8 cellular contexts compared by ENCODE assay signal in the genomic region with DNA sequence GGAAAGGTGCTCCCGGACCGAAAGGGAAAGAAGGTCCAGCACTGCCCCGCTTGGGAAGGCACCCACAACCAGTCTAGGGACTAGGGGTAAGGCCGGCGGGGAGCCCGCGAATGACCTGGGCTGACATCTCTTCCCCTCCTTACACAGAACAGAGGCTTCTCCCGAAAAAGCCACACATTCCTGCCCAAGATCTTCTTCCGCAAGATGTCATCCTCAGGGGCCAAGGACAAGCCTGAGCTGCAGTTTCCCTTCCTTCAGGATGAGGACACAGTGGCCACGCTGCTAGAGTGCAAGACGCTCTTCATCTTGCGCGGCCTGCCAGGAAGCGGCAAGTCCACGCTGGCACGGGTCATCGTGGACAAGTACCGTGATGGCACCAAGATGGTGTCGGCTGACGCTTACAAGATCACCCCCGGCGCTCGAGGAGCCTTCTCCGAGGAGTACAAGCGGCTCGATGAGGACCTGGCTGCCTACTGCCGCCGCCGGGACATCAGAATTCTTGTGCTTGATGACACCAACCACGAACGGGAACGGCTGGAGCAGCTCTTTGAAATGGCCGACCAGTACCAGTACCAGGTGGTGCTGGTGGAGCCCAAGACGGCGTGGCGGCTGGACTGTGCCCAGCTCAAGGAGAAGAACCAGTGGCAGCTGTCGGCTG. TPM values are rescaled to one million over a fixed set of nuclear protein-coding genes. Genes with fewer than 3 reads are reported as not detected.
DNase-seq lines count a peak whose midpoint lies in the region; ATAC-seq and TF ChIP-seq lines count a peak whose summit lies in the region.

No MANE protein-coding gene starts in this region.

- H3K27me3 ChIP-seq in adipocyte (replicated peaks; ENCODE audit: control insufficient read depth, insufficient read depth, low read length): no peaks in the 10 kb centered on the region
- H3K27me3 ChIP-seq in left lung: no peaks in the 10 kb centered on the region
- no peaks in the 10 kb centered on the region for H3K27me3 ChIP-seq in testis

- peak; percentile 60 for DNase-seq in activated CD4-positive, alpha-beta T cell treated with anti-CD3 and anti-CD28 coated beads, Interleukin-2, amount 10 ng/mL, durations not matched to agents 24 days and 14 days
- no peak for DNase-seq in activated CD4-positive, alpha-beta T cell treated with anti-CD3 and anti-CD28 coated beads for 4 hours
- DNase-seq in adipocyte (ENCODE audit: low read depth) (no peak), left lung (peak in 1 of 2 donors; percentile 77), testis (no peak)

- intact Hi-C loops in activated CD4-positive, alpha-beta T cell treated with anti-CD3 and anti-CD28 coated beads, Interleukin-2, amount 10 ng/mL, durations not matched to agents 24 days and 14 days (cut with micrococcal nuclease): loop anchor here (1.0 to 10.0 kb wide), 3 partner anchors 49 to 217 kb away; a partner anchor contains a TSS
- intact Hi-C loops in left lung (cut with DNase I) (loop anchor here in 1 of 2 donors (10.0 kb wide), 1 partner anchor 47 kb away; a partner anchor contains a TSS), testis (cut with DNase I; ENCODE audit: low total_unique reads) (loop anchor here (5.0 to 10.0 kb wide), 2 partner anchors 57 to 144 kb away; a partner anchor contains a TSS)

- WGBS in testis, 2 donors: 77 to 83% methylated on average over 1 to 37 of the region's 37 CpGs

- peak overlapping the region; percentile 81 for H3K4me3 Mint-ChIP-seq in activated CD4-positive, alpha-beta T cell treated with anti-CD3 and anti-CD28 coated beads, Interleukin-2, amount 10 ng/mL, durations not matched to agents 24 days and 14 days

- ATAC-seq in left lung (no peak), HG02938 (IDR thresholded peaks at IDR 0.05; ENCODE audit: unreplicated experiment) (no peak), GM21515 (IDR thresholded peaks at IDR 0.05; ENCODE audit: unreplicated experiment) (no peak), HG03457 (IDR thresholded peaks at IDR 0.05; ENCODE audit: unreplicated experiment) (no peak)

- H3K36me3 ChIP-seq in adipocyte (ENCODE audit: control insufficient read depth, insufficient read depth, low read length, severe bottlenecking) (peaks cover 38% of the 10 kb centered on the region), left lung (peaks cover 0 to 45% of the 10 kb centered on the region in 2 donors), testis (ENCODE audit: low read depth, missing control alignments) (peaks cover 4% of the 10 kb centered on the region)

- TF ChIP-seq CTCF in left lung (IDR thresholded peaks at IDR 0.05) (no peak), testis (IDR thresholded peaks at IDR 0.05) (no peak)

- peak overlapping the region; percentile 98 for H3K9ac ChIP-seq in adipocyte (ENCODE audit: low read length)

- H3K9me3 ChIP-seq in adipocyte (ENCODE audit: control insufficient read depth, low read length) (no peaks in the 10 kb centered on the region), left lung (no peaks in the 10 kb centered on the region), testis (no peaks in the 10 kb centered on the region)

- peak overlapping the region in 1 of 2 donors; percentile 80 for H3K27ac ChIP-seq in left lung
- H3K27ac ChIP-seq in testis: peak overlapping the region; percentile 90 to 92

- peaks cover 35% of the 10 kb centered on the region for H3K4me1 Mint-ChIP-seq in activated CD4-positive, alpha-beta T cell treated with anti-CD3 and anti-CD28 coated beads, Interleukin-2, amount 10 ng/mL, durations not matched to agents 24 days and 14 days

- H3K9me3 Mint-ChIP-seq in activated CD4-positive, alpha-beta T cell treated with anti-CD3 and anti-CD28 coated beads, Interleukin-2, amount 10 ng/mL, durations not matched to agents 24 days and 14 days: no peaks in the 10 kb centered on the region

- peaks cover 33% of the 10 kb centered on the region for H3K36me3 Mint-ChIP-seq in activated CD4-positive, alpha-beta T cell treated with anti-CD3 and anti-CD28 coated beads, Interleukin-2, amount 10 ng/mL, durations not matched to agents 24 days and 14 days (ENCODE audit: low read depth)

- no peaks in the 10 kb centered on the region for H3K27me3 Mint-ChIP-seq in activated CD4-positive, alpha-beta T cell treated with anti-CD3 and anti-CD28 coated beads, Interleukin-2, amount 10 ng/mL, durations not matched to agents 24 days and 14 days

- peak overlapping the region; percentile 68 for H3K27ac Mint-ChIP-seq in activated CD4-positive, alpha-beta T cell treated with anti-CD3 and anti-CD28 coated beads, Interleukin-2, amount 10 ng/mL, durations not matched to agents 24 days and 14 days

- H3K4me3 ChIP-seq in adipocyte (ENCODE audit: low read length) (peak overlapping the region; percentile 94), left lung (peak overlapping the region; percentile 63 to 83), testis (peak overlapping the region; percentile 95 to 96)

- H3K4me1 ChIP-seq in adipocyte (ENCODE audit: control insufficient read depth, insufficient read depth, low read length) (peaks cover 31% of the 10 kb centered on the region), left lung (peaks cover 3 to 59% of the 10 kb centered on the region in 2 donors), testis (peaks cover 32% of the 10 kb centered on the region)

- TF ChIP-seq POLR2A in testis (IDR thresholded peaks at IDR 0.05): no peak

RNA-seq across cellular contexts. Expression of a gene that starts 1.5 kb away (rescaled TPM):
- 81.6 and 84.1 TPM in 2 replicates for total RNA-seq in activated CD4-positive, alpha-beta T cell treated with anti-CD3 and anti-CD28 coated beads, Interleukin-2, amount 10 ng/mL, durations not matched to agents 24 days and 14 days
- total RNA-seq in left lung: 10 to 100 TPM; 61.5 to 64.9 TPM
- total RNA-seq in testis: 10 to 100 TPM; 74.3 to 89.7 TPM
- polyA plus RNA-seq in testis (ENCODE audit: insufficient read depth, low read depth, low replicate concordance): 40.8 TPM

RNA-seq across cellular contexts. Expression of a gene that starts 37.6 kb away (rescaled TPM):
- total RNA-seq in activated CD4-positive, alpha-beta T cell treated with anti-CD3 and anti-CD28 coated beads, Interleukin-2, amount 10 ng/mL, durations not matched to agents 24 days and 14 days: 0.63 and 0.76 TPM in 2 replicates
- total RNA-seq in left lung (1 to 10 TPM in 1 of 2 donors, under 1 TPM in 1; 0.73 to 3.2 TPM), testis (10 to 100 TPM; 22.3 to 26.0 TPM)
- 53.7 TPM for polyA plus RNA-seq in testis (ENCODE audit: insufficient read depth, low read depth, low replicate concordance)

RNA-seq across cellular contexts. Expression of a gene that starts 49.2 kb away (rescaled TPM):
- 121 and 128 TPM in 2 replicates for total RNA-seq in activated CD4-positive, alpha-beta T cell treated with anti-CD3 and anti-CD28 coated beads, Interleukin-2, amount 10 ng/mL, durations not matched to agents 24 days and 14 days
- total RNA-seq in left lung: 10 to 100 TPM; 62.1 to 82.0 TPM
- 10 to 100 TPM; 81.1 to 86.2 TPM for total RNA-seq in testis
- 94.3 TPM for polyA plus RNA-seq in testis (ENCODE audit: insufficient read depth, low read depth, low replicate concordance)

RNA-seq across cellular contexts. Expression of a gene that starts 49.3 kb away (rescaled TPM):
- total RNA-seq in activated CD4-positive, alpha-beta T cell treated with anti-CD3 and anti-CD28 coated beads, Interleukin-2, amount 10 ng/mL, durations not matched to agents 24 days and 14 days: 225 and 229 TPM in 2 replicates
- total RNA-seq in left lung: 100 to 1,000 TPM; 129 to 204 TPM
- total RNA-seq in testis: 10 to 100 TPM; 68.4 to 86.0 TPM
- polyA plus RNA-seq in testis (ENCODE audit: insufficient read depth, low read depth, low replicate concordance): 83.0 TPM

RNA-seq across cellular contexts. Expression of a gene that starts 51.8 kb away (rescaled TPM):
- 29.5 and 30.3 TPM in 2 replicates for total RNA-seq in activated CD4-positive, alpha-beta T cell treated with anti-CD3 and anti-CD28 coated beads, Interleukin-2, amount 10 ng/mL, durations not matched to agents 24 days and 14 days
- total RNA-seq in left lung (10 to 100 TPM; 29.6 to 32.3 TPM), testis (100 to 1,000 TPM in 1 of 2 donors, 10 to 100 TPM in 1; 85.1 to 103 TPM)
- polyA plus RNA-seq in testis (ENCODE audit: insufficient read depth, low read depth, low replicate concordance): 65.4 TPM

Comparison
In these comparisons a context has a peak if more than half of its experiments do, and no peak if none do; other contexts are left out.
1. RNA of a gene that starts 37.6 kb away (total RNA-seq): 22.3 to 26.0 TPM in testis; 0.73 to 3.2 TPM in left lung and 0.63 to 0.76 TPM in activated CD4-positive, alpha-beta T cell treated with anti-CD3 and anti-CD28 coated beads, Interleukin-2, amount 10 ng/mL, durations not matched to agents 24 days and 14 days; every median in the first group is over 4 times any median in the second.
2. Peak in every context shown above with its lines, with median percentiles within 50 percentile points of each other: H3K4me3 ChIP-seq.